Comparison of ENCODE assay signal across 13 cellular contexts in the genomic region with DNA sequence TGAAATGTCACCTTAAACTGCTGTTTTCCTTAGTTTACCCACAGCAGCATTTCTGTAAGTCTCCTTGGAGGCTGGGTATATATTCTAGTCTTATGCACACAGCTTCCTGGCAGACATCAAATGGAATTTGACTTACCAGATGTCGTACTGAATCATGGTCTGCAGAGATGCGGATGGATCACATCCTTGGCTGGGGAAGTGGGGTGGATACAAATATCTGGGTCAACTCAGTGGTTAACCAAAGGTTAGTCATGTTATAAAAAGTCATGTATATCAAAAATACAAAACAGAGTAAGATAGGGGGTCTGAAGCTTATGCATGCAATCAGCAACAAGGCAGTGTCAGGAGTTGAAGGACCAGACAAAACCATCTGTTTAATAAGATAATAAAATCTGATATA.
DNase-seq lines count a peak whose midpoint lies in the region; ATAC-seq and TF ChIP-seq lines count a peak whose summit lies in the region.
"Had no signal": no experiment of that assay in that cellular context is flagged by ENCODE, and none has a peak within 500 bp of the region (broad histone marks: within the 10 kb centered on the region; RNA-seq: fewer than 3 reads in every experiment).

No MANE protein-coding gene starts in this region.

- DNase-seq in AG08396 (ENCODE audit: low spot score) (peak; percentile 58), HS-27A (ENCODE audit: low read depth) (peak; percentile 50), amniotic epithelial cell (ENCODE audit: low read depth) (peak; percentile 85), foreskin keratinocyte (peak; percentile 51 to 64), GM19238 (ENCODE audit: insufficient read length, low spot score) (no peak), amniotic stem cell (lab: John Stamatoyannopoulos, UW) (no peak), GM20000 (ENCODE audit: low spot score) (no peak)
- DNase-seq: activated CD8-positive, alpha-beta T cell treated with anti-CD3 and anti-CD28 coated beads for 36 hours; body of pancreas; right cardiac atrium; stimulated activated CD4-positive, alpha-beta T cell treated with anti-CD3 and anti-CD28 coated beads, Interleukin-4, amount 100 ng/mL, for 24 hours had no signal

- no peak for TF ChIP-seq CTCF in foreskin keratinocyte (conservative IDR thresholded peaks at IDR 0.05)
- TF ChIP-seq CTCF in GM20000 (IDR thresholded peaks at IDR 0.05; ENCODE audit: extremely low read depth, missing control alignments), result no peak

- no peaks in the 10 kb centered on the region for H3K27me3 ChIP-seq in foreskin keratinocyte
- H3K27me3 ChIP-seq: body of pancreas had no signal

- ATAC-seq in foreskin keratinocyte, result peak; percentile 64
- no peak for ATAC-seq in HG03045 (IDR thresholded peaks at IDR 0.05; ENCODE audit: unreplicated experiment)
- ATAC-seq: activated CD8-positive, alpha-beta T cell treated with anti-CD3 and anti-CD28 coated beads for 36 hours; body of pancreas; HepG2; right cardiac atrium had no signal

- no peak overlapping the region for H3K27ac ChIP-seq in foreskin keratinocyte
- H3K27ac ChIP-seq: body of pancreas had no signal

- peaks cover 28% of the 10 kb centered on the region for H3K4me1 ChIP-seq in foreskin keratinocyte
- H3K4me1 ChIP-seq: body of pancreas had no signal

Comparison
In these comparisons a context has a peak if more than half of its experiments do, and no peak if none do; other contexts are left out.
1. DNase-seq: peak in AG08396 (single experiment), HS-27A (single experiment), amniotic epithelial cell (single experiment) and foreskin keratinocyte (2 of 2); none in GM19238 (single experiment), amniotic stem cell (single experiment) and GM20000 (single experiment).